Comparison of ENCODE assay signal across 11 cellular contexts in genomic region chr3:33855884-33856546, GRCh38. TPM values are rescaled to one million over a fixed set of nuclear protein-coding genes. Genes with fewer than 3 reads are reported as not detected.
DNase-seq lines count a peak whose midpoint lies in the region; ATAC-seq and TF ChIP-seq lines count a peak whose summit lies in the region.
"Had no signal": no experiment of that assay in that cellular context is flagged by ENCODE, and none has a peak within 500 bp of the region (broad histone marks: within the 10 kb centered on the region; RNA-seq: fewer than 3 reads in every experiment).

No MANE protein-coding gene starts in this region.

- H3K27me3 ChIP-seq in ACC112 (ENCODE audit: insufficient read depth, low read length) (no peaks in the 10 kb centered on the region), GM23338 (ENCODE audit: insufficient read depth) (no peaks in the 10 kb centered on the region)

- no peaks in the 10 kb centered on the region for H3F3A ChIP-seq in GM23338 (replicated peaks; ENCODE audit: low read depth)

- no peaks in the 10 kb centered on the region for H3K9me2 ChIP-seq in GM23338 (ENCODE audit: insufficient read depth)

- DNase-seq in GM23338 (ENCODE audit: low spot score): no peak
- DNase-seq in activated naive CD4-positive, alpha-beta T cell treated with anti-CD3 and anti-CD28 coated beads, Interleukin-2, amount 50 U/mL, for 72 hours (ENCODE audit: low spot score in 2 of 2): no peak
- no peak for DNase-seq in immature natural killer cell
- DNase-seq in AML-193 (lab: John Stamatoyannopoulos, UW): no peak
- no peak for DNase-seq in stimulated activated naive CD4-positive, alpha-beta T cell treated with Interleukin-2 at 50 U/mL for 16 hours (lab: John Stamatoyannopoulos, UW)
- DNase-seq: NCI-H510A treated with DMSO at 0.1 percent for 48 hours, SIG-M5 had no signal

- H3K4me3 Mint-ChIP-seq in GM23338 (no peak overlapping the region), immature natural killer cell (no peak overlapping the region)
- H3K4me3 Mint-ChIP-seq: neural crest cell had no signal

- ATAC-seq in GM23338 (no peak), HG03457 (IDR thresholded peaks at IDR 0.05; ENCODE audit: unreplicated experiment) (no peak), HG03095 (IDR thresholded peaks at IDR 0.05; ENCODE audit: unreplicated experiment) (no peak)
- peak; percentile 39 to 58 for ATAC-seq in activated naive CD4-positive, alpha-beta T cell treated with anti-CD3 and anti-CD28 coated beads, Interleukin-2, amount 50 U/mL, for 72 hours

- H3K27me3 Mint-ChIP-seq in GM23338 (ENCODE audit: insufficient read depth, low read depth, poor library complexity) (no peaks in the 10 kb centered on the region), immature natural killer cell (ENCODE audit: low read depth in 3 of 3) (peaks cover 0 to 1% (median 0%) of the 10 kb centered on the region in 3 donors)

- peak overlapping the region; percentile 79 for H3K27ac ChIP-seq in ACC112 (ENCODE audit: low read depth, low read length)
- H3K27ac ChIP-seq in GM23338 (ENCODE audit: low read depth): no peak overlapping the region

- H3K36me3 ChIP-seq in ACC112 (ENCODE audit: insufficient read depth, low read length): peaks cover 5% of the 10 kb centered on the region
- peaks cover 2% of the 10 kb centered on the region; the same call in 1 of the 2 replicates for H3K36me3 ChIP-seq in GM23338 (ENCODE audit: insufficient read depth)

- H2AFZ ChIP-seq in ACC112 (ENCODE audit: low read length, unreplicated experiment) (no peak overlapping the region), GM23338 (no peak overlapping the region)

- no peak overlapping the region for H3K4me2 ChIP-seq in GM23338

- no peaks in the 10 kb centered on the region for H3K79me2 ChIP-seq in ACC112 (ENCODE audit: control insufficient read depth, insufficient read depth, low read length, unreplicated experiment)
- no peaks in the 10 kb centered on the region for H3K79me2 ChIP-seq in GM23338 (replicated peaks; ENCODE audit: insufficient read depth)

- H3K27ac Mint-ChIP-seq in GM23338: peak overlapping the region; percentile 54
- peak overlapping the region; percentile 31 to 73 for H3K27ac Mint-ChIP-seq in activated naive CD4-positive, alpha-beta T cell treated with anti-CD3 and anti-CD28 coated beads, Interleukin-2, amount 50 U/mL, for 72 hours
- H3K27ac Mint-ChIP-seq in immature natural killer cell: peak overlapping the region; percentile 6 to 59 (median 28)

- peaks cover 36% of the 10 kb centered on the region for H3K36me3 Mint-ChIP-seq in GM23338 (ENCODE audit: low read depth)
- peaks cover 16 to 25% of the 10 kb centered on the region in 2 donors for H3K36me3 Mint-ChIP-seq in activated naive CD4-positive, alpha-beta T cell treated with anti-CD3 and anti-CD28 coated beads, Interleukin-2, amount 50 U/mL, for 72 hours
- peaks cover 25 to 51% (median 29%) of the 10 kb centered on the region in 3 donors for H3K36me3 Mint-ChIP-seq in immature natural killer cell

- H4K20me1 ChIP-seq in GM23338 (replicated peaks; ENCODE audit: insufficient read depth): no peaks in the 10 kb centered on the region

- H3K4me3 ChIP-seq in ACC112 (ENCODE audit: low read depth, low read length) (peak overlapping the region; percentile 22; the same call in 1 of the 2 replicates), GM23338 (no peak overlapping the region)

- H3K9me3 Mint-ChIP-seq in GM23338: no peaks in the 10 kb centered on the region
- H3K9me3 Mint-ChIP-seq in activated naive CD4-positive, alpha-beta T cell treated with anti-CD3 and anti-CD28 coated beads, Interleukin-2, amount 50 U/mL, for 72 hours: no peaks in the 10 kb centered on the region
- H3K9me3 Mint-ChIP-seq in immature natural killer cell: no peaks in the 10 kb centered on the region
- H3K9me3 Mint-ChIP-seq: neural crest cell had no signal

- H3K4me1 ChIP-seq in ACC112 (ENCODE audit: control insufficient read depth, insufficient read depth, low read length, unreplicated experiment): peaks cover 27% of the 10 kb centered on the region
- H3K4me1 ChIP-seq in GM23338 (ENCODE audit: insufficient read depth): peaks cover 15% of the 10 kb centered on the region; the same call in 1 of the 2 replicates

- no peak for TF ChIP-seq CTCF in GM23338 (conservative IDR thresholded peaks at IDR 0.05; ENCODE audit: low read depth in 2 of 2)

- H3K4me1 Mint-ChIP-seq in GM23338 (peaks cover 21% of the 10 kb centered on the region), immature natural killer cell (peaks cover 7 to 19% of the 10 kb centered on the region in 2 donors)
- H3K4me1 Mint-ChIP-seq: neural crest cell had no signal

TF ChIP-seq in GM23338, 12 proteins besides CTCF, POLR2A, EP300 and RAD21 (continues in another document):
- TF ChIP-seq NANOG (IDR thresholded peaks at IDR 0.05; ENCODE audit: borderline replicate concordance) (no peak), POLR2AphosphoS5 (IDR thresholded peaks at IDR 0.05; ENCODE audit: low read depth) (no peak), JUNB (IDR thresholded peaks at IDR 0.05; ENCODE audit: unreplicated experiment) (no peak), ZNF114 (CRISPR knock-in tag; IDR thresholded peaks at IDR 0.05) (no peak), STAT1 (IDR thresholded peaks at IDR 0.05; ENCODE audit: unreplicated experiment) (no peak), EZH2 (IDR thresholded peaks at IDR 0.05; ENCODE audit: low read depth, unreplicated experiment) (no peak), ETS1 (IDR thresholded peaks at IDR 0.05) (no peak), ZNF331 (CRISPR knock-in tag; IDR thresholded peaks at IDR 0.05; ENCODE audit: low read depth) (no peak)
- TF ChIP-seq, protein P1, sequence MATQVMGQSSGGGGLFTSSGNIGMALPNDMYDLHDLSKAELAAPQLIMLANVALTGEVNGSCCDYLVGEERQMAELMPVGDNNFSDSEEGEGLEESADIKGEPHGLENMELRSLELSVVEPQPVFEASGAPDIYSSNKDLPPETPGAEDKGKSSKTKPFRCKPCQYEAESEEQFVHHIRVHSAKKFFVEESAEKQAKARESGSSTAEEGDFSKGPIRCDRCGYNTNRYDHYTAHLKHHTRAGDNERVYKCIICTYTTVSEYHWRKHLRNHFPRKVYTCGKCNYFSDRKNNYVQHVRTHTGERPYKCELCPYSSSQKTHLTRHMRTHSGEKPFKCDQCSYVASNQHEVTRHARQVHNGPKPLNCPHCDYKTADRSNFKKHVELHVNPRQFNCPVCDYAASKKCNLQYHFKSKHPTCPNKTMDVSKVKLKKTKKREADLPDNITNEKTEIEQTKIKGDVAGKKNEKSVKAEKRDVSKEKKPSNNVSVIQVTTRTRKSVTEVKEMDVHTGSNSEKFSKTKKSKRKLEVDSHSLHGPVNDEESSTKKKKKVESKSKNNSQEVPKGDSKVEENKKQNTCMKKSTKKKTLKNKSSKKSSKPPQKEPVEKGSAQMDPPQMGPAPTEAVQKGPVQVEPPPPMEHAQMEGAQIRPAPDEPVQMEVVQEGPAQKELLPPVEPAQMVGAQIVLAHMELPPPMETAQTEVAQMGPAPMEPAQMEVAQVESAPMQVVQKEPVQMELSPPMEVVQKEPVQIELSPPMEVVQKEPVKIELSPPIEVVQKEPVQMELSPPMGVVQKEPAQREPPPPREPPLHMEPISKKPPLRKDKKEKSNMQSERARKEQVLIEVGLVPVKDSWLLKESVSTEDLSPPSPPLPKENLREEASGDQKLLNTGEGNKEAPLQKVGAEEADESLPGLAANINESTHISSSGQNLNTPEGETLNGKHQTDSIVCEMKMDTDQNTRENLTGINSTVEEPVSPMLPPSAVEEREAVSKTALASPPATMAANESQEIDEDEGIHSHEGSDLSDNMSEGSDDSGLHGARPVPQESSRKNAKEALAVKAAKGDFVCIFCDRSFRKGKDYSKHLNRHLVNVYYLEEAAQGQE (IDR thresholded peaks at IDR 0.05; ENCODE audit: unreplicated experiment): no peak

RNA-seq across cellular contexts. Expression of gene PDCD6IP, which starts 57.6 kb away (rescaled TPM):
- 139 and 185 TPM in 2 replicates for total RNA-seq in GM23338 (2014; rRNA removed; shearing (Covaris generic))
- 34.0 and 45.1 TPM in 2 replicates for polyA plus RNA-seq in GM23338 (2016; fragmentation: Nextera tagmentation; extraction: Ambion mirVana)
- 100 to 1,000 TPM; 160 to 192 TPM for total RNA-seq in activated naive CD4-positive, alpha-beta T cell treated with anti-CD3 and anti-CD28 coated beads, Interleukin-2, amount 50 U/mL, for 72 hours
- polyA plus RNA-seq in immature natural killer cell: 10 to 100 TPM; 52.8 to 99.8 (median 67.0) TPM

Comparison
In these comparisons a context has a peak if more than half of its experiments do, and no peak if none do; other contexts are left out.
1. ATAC-seq: peak in activated naive CD4-positive, alpha-beta T cell treated with anti-CD3 and anti-CD28 coated beads, Interleukin-2, amount 50 U/mL, for 72 hours (2 of 2); none in GM23338 (single experiment), HG03457 (single experiment) and HG03095 (single experiment).
2. Peak in every context shown above with its lines, with median percentiles within 50 percentile points of each other: H3K27ac Mint-ChIP-seq.